In the genomic region with DNA sequence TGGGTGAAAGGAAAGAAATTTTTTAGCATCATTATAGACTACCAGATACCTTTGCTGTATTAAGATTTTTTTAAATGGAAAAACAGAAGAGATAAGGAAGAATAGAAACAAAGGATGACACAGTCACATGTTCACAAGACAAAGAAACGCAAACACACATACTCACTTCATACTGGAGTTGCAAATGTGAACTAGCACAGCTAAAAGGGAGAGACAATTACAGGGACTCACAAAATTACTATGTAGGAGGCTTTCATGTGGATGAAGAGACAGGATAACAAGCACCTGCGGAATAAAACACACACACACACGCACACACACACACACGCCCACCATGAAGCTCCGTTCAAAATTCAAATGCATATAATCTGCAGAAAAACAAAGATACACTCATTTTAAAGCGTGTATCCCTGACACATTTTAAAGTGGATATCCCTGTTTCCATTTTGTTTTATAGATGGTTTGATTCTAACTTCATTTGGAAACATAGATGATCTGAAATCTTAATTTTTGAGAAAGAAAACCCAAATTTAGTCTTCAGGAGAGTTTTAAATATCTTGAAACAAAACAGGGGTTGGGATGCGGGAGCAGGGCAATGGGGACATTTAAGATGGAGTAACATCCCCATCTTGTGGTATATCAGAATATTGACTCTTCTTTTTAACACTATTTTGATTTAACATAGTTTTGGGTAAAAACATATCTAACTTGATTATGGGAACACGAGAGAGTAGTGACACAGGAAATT, we compare ENCODE assay signal across 8 cellular contexts. TPM values are rescaled to one million over a fixed set of nuclear protein-coding genes. Genes with fewer than 3 reads are reported as not detected.
A peak's percentile ranks its signal among the peaks of the same experiment; 100 is the strongest.
DNase-seq lines count a peak whose midpoint lies in the region; ATAC-seq, FAIRE-seq and TF ChIP-seq lines count a peak whose summit lies in the region.

No MANE protein-coding gene starts in this region.

- TF ChIP-seq CTCF in natural killer cell (IDR thresholded peaks at IDR 0.05) = peak; percentile 62
- TF ChIP-seq CTCF in OCI-LY1 (IDR thresholded peaks at IDR 0.05; ENCODE audit: low read length) = peak; percentile 71
- TF ChIP-seq CTCF in H1 (IDR thresholded peaks at IDR 0.05; ENCODE audit: control extremely low read depth in 1 of 3, insufficient read depth in 1 of 3, low read depth in 1 of 3, low read length in 3 of 3) = peak in 2 of 3 experiments; percentile 25 to 38; a peak in 2 of 4 replicates

- H3K56ac ChIP-seq in H1 (replicated peaks; ENCODE audit: insufficient read length, low read depth, low read length) = no peak overlapping the region

- DNase-seq in natural killer cell (no peak), H1 (ENCODE audit: low read depth in 1 of 2, low spot score in 2 of 2) (no peak), memory B cell (ENCODE audit: low spot score in 2 of 2) (peak in 1 of 2 donors; percentile 22)
- no peak for DNase-seq in natural killer cell treated with Interleukin-12 subunit alpha and Interleukin-12 subunit beta and Interleukin-15 and Interleukin-18, amount 100 ng/mL, for 72 hours (ENCODE audit: low spot score)

- no peak overlapping the region; the same call in 1 of the 2 replicates for H4K8ac ChIP-seq in H1 (ENCODE audit: extremely low read depth, insufficient read depth, low read length)

- CTCF ChIA-PET in H1 (lab: Charles Lee; ENCODE audit: partially characterized antibody) = interaction anchor here (0.5 to 3.1 kb wide), 17 partner anchors 9 to 1494 kb away, joined by 3 to 25 read pairs (median 4); no protein-coding TSS in a partner anchor

- ATAC-seq in natural killer cell (peak in 2 of 3 donors; percentile 62 to 65), HG03565 (IDR thresholded peaks at IDR 0.05; ENCODE audit: unreplicated experiment) (peak; percentile 64), memory B cell (ENCODE audit: low read depth) (peak; percentile 57), HG03196 (IDR thresholded peaks at IDR 0.05; ENCODE audit: unreplicated experiment) (no peak), GM21528 (IDR thresholded peaks at IDR 0.05; ENCODE audit: low FRiP score, unreplicated experiment) (no peak)
- ATAC-seq in natural killer cell treated with Interleukin-12 subunit alpha and Interleukin-12 subunit beta and Interleukin-15 and Interleukin-18, amount 100 ng/mL, for 72 hours = no peak

- H3K4me1 Mint-ChIP-seq in natural killer cell = no peaks in the 10 kb centered on the region
- H3K4me1 Mint-ChIP-seq in natural killer cell treated with Interleukin-12 subunit alpha and Interleukin-12 subunit beta and Interleukin-15 and Interleukin-18, amount 100 ng/mL, for 72 hours (ENCODE audit: low read depth in 2 of 2) = no peaks in the 10 kb centered on the region
- H3K4me1 Mint-ChIP-seq in memory B cell = no peaks in the 10 kb centered on the region

- no peak overlapping the region for H2BK12ac ChIP-seq in H1 (ENCODE audit: low read depth, low read length)

- no peaks in the 10 kb centered on the region for H3K9me3 ChIP-seq in OCI-LY1 (ENCODE audit: low read length)
- H3K9me3 ChIP-seq in H1 (ENCODE audit: insufficient read depth in 2 of 2, low read depth in 1 of 2, low read length in 1 of 2) = no peaks in the 10 kb centered on the region

- peaks cover 9% of the 10 kb centered on the region for H3K4me1 ChIP-seq in OCI-LY1 (ENCODE audit: insufficient read depth, low read length, severe bottlenecking)
- peaks cover 0 to 2% (median 0%) of the 10 kb centered on the region in 4 experiments; a peak in 2 of 7 replicates for H3K4me1 ChIP-seq in H1 (replicated peaks in 1 of 4; ENCODE audit: control insufficient read depth in 3 of 4, insufficient read depth in 4 of 4, low read length in 3 of 4)

- no peak overlapping the region for H3K9ac ChIP-seq in OCI-LY1 (ENCODE audit: low read length)
- H3K9ac ChIP-seq in H1 (replicated peaks in 1 of 4; ENCODE audit: extremely low read depth in 1 of 4, low read depth in 3 of 4, low read length in 3 of 4) = peak overlapping the region in 2 of 4 experiments; percentile 5 to 14; a peak in 2 of 7 replicates

- H2BK15ac ChIP-seq in H1 (ENCODE audit: low read length) = no peak overlapping the region

- H3K4me2 ChIP-seq in OCI-LY1 (ENCODE audit: low read length) (no peak overlapping the region), H1 (ENCODE audit: insufficient read depth in 1 of 2, low read depth in 2 of 2, low read length in 2 of 2) (peak overlapping the region; percentile 21 to 41; a peak in 2 of 4 replicates)

- H4K20me1 ChIP-seq in OCI-LY1 (ENCODE audit: insufficient read depth, low read length) = no peaks in the 10 kb centered on the region
- H4K20me1 ChIP-seq in H1 (replicated peaks in 1 of 2; ENCODE audit: control insufficient read depth in 1 of 2, insufficient read depth in 2 of 2, low read length in 2 of 2) = no peaks in the 10 kb centered on the region

- H4K91ac ChIP-seq in H1 (replicated peaks; ENCODE audit: insufficient read length, low read length) = no peak overlapping the region

- no peaks in the 10 kb centered on the region for H3F3A ChIP-seq in OCI-LY1 (ENCODE audit: insufficient read depth, low read length)

- intact Hi-C loops in natural killer cell (cut with micrococcal nuclease) = loop anchor here (2.0 to 5.0 kb wide), 4 partner anchors 590 to 1904 kb away; no protein-coding TSS in a partner anchor

- H2BK20ac ChIP-seq in H1 (ENCODE audit: low read length) = no peak overlapping the region

- H2BK120ac ChIP-seq in H1 (replicated peaks; ENCODE audit: low read depth, low read length) = no peak overlapping the region

- H3K9me2 ChIP-seq in OCI-LY1 (ENCODE audit: low read depth, low read length) = no peaks in the 10 kb centered on the region

- H2AFZ ChIP-seq in OCI-LY1 (ENCODE audit: low read length) (no peak overlapping the region), H1 (ENCODE audit: low read length) (peak overlapping the region; percentile 94; the same call in 1 of the 2 replicates)

- TF ChIP-seq POLR2A in H1 (IDR thresholded peaks at IDR 0.05; ENCODE audit: control extremely low read depth in 1 of 2, low read depth in 2 of 2, low read length in 2 of 2) = no peak

- 38% methylated on average over 8 of the region's 8 CpGs; no CpG with 5 or more reads in 1 of the 2 experiments for WGBS in H1 (ENCODE audit: extremely low coverage in 1 of 2, insufficient coverage in 1 of 2, insufficient read length in 1 of 2, insufficient replicate concordance in 2 of 2, low coverage in 1 of 2, low lambda C conversion rate in 2 of 2, missing lambda C conversion rate in 1 of 2), 2 experiments

- no peak overlapping the region for H3K27ac ChIP-seq in OCI-LY1 (ENCODE audit: low read depth, low read length, poor library complexity, severe bottlenecking)
- H3K27ac ChIP-seq in H1 (ENCODE audit: low read depth, low read length) = no peak overlapping the region

- TF ChIP-seq EP300 in H1 (IDR thresholded peaks at IDR 0.05; ENCODE audit: borderline replicate concordance in 1 of 2, low read depth in 2 of 2, low read length in 2 of 2) = no peak

- H3K9me3 Mint-ChIP-seq in natural killer cell (no peaks in the 10 kb centered on the region), memory B cell (no peaks in the 10 kb centered on the region)
- no peaks in the 10 kb centered on the region for H3K9me3 Mint-ChIP-seq in natural killer cell treated with Interleukin-12 subunit alpha and Interleukin-12 subunit beta and Interleukin-15 and Interleukin-18, amount 100 ng/mL, for 72 hours

- H2BK5ac ChIP-seq in H1 (ENCODE audit: low read depth, low read length) = no peak overlapping the region

- H3K27ac Mint-ChIP-seq in natural killer cell = no peak overlapping the region
- no peak overlapping the region for H3K27ac Mint-ChIP-seq in natural killer cell treated with Interleukin-12 subunit alpha and Interleukin-12 subunit beta and Interleukin-15 and Interleukin-18, amount 100 ng/mL, for 72 hours
- H3K27ac Mint-ChIP-seq in memory B cell = no peak overlapping the region

- no peak overlapping the region for H4K5ac ChIP-seq in H1 (ENCODE audit: insufficient read length, low read depth, low read length)

- H3K18ac ChIP-seq in H1 (ENCODE audit: extremely low read depth, low read length) = no peak overlapping the region

- peak; percentile 90 for FAIRE-seq in H1 (lab: Jason Lieb, UNC)

- H3K14ac ChIP-seq in H1 (ENCODE audit: insufficient read length) = no peak overlapping the region

- no peaks in the 10 kb centered on the region for H3K27me3 ChIP-seq in OCI-LY1 (ENCODE audit: insufficient read depth, low read length)
- H3K27me3 ChIP-seq in H1 (replicated peaks in 1 of 4; ENCODE audit: control insufficient read depth in 3 of 4, extremely low read depth in 1 of 4, insufficient read depth in 3 of 4, low read length in 3 of 4) = no peaks in the 10 kb centered on the region

- H3K36me3 ChIP-seq in OCI-LY1 (ENCODE audit: insufficient read depth, low read length) = no peaks in the 10 kb centered on the region
- H3K36me3 ChIP-seq in H1 (ENCODE audit: control insufficient read depth in 2 of 4, insufficient read depth in 4 of 4, low read length in 3 of 4) = no peaks in the 10 kb centered on the region

- H3K27me3 Mint-ChIP-seq in natural killer cell (ENCODE audit: low read depth in 2 of 2) = peaks cover 28 to 70% of the 10 kb centered on the region in 2 donors
- H3K27me3 Mint-ChIP-seq in natural killer cell treated with Interleukin-12 subunit alpha and Interleukin-12 subunit beta and Interleukin-15 and Interleukin-18, amount 100 ng/mL, for 72 hours = peaks cover 36 to 42% of the 10 kb centered on the region in 2 donors
- peaks cover 5% of the 10 kb centered on the region for H3K27me3 Mint-ChIP-seq in memory B cell

- H3K79me1 ChIP-seq in H1 (ENCODE audit: low read depth, low read length) = no peaks in the 10 kb centered on the region

- H3K36me3 Mint-ChIP-seq in natural killer cell = no peaks in the 10 kb centered on the region
- no peaks in the 10 kb centered on the region for H3K36me3 Mint-ChIP-seq in natural killer cell treated with Interleukin-12 subunit alpha and Interleukin-12 subunit beta and Interleukin-15 and Interleukin-18, amount 100 ng/mL, for 72 hours
- no peaks in the 10 kb centered on the region for H3K36me3 Mint-ChIP-seq in memory B cell

- H3K4me3 ChIP-seq in OCI-LY1 (ENCODE audit: low read depth, low read length, poor library complexity, severe bottlenecking) (no peak overlapping the region), H1 (ENCODE audit: extremely low read depth in 1 of 4, insufficient read depth in 2 of 4, low read depth in 3 of 4, low read length in 4 of 4) (peak overlapping the region in 1 of 4 experiments; percentile 37; a peak in 1 of 8 replicates)

- H3K23ac ChIP-seq in H1 (ENCODE audit: insufficient read length) = no peak overlapping the region

- POLR2A ChIA-PET in H1 (lab: Charles Lee; ENCODE audit: partially characterized antibody) = no interaction called here

- no peak overlapping the region for H3K4me3 Mint-ChIP-seq in natural killer cell
- no peak overlapping the region for H3K4me3 Mint-ChIP-seq in natural killer cell treated with Interleukin-12 subunit alpha and Interleukin-12 subunit beta and Interleukin-15 and Interleukin-18, amount 100 ng/mL, for 72 hours
- no peak overlapping the region for H3K4me3 Mint-ChIP-seq in memory B cell

- H3K4ac ChIP-seq in H1 (replicated peaks; ENCODE audit: insufficient read length, low read depth, low read length) = no peak overlapping the region

- no peaks in the 10 kb centered on the region for H3K79me2 ChIP-seq in OCI-LY1 (ENCODE audit: insufficient read depth, low read length)
- no peaks in the 10 kb centered on the region for H3K79me2 ChIP-seq in H1 (ENCODE audit: control insufficient read depth in 1 of 2, insufficient read depth in 2 of 2, low read length in 2 of 2)

- no peak overlapping the region for H2AK5ac ChIP-seq in H1 (ENCODE audit: low read depth, low read length)

- H3K23me2 ChIP-seq in H1 (ENCODE audit: low read depth, low read length) = no peaks in the 10 kb centered on the region

- peak; percentile 86 for TF ChIP-seq RAD21 in H1 (IDR thresholded peaks at IDR 0.05 in 1 of 2, conservative IDR thresholded peaks at IDR 0.05 in 1 of 2; ENCODE audit: low read depth in 2 of 2, low read length in 2 of 2)

RNA-seq across cellular contexts. Expression of a gene that starts 36.7 kb away (rescaled TPM):
- 1 to 10 TPM; 4.5 to 6.1 (median 5.5) TPM for total RNA-seq in natural killer cell
- total RNA-seq in natural killer cell treated with Interleukin-12 subunit alpha and Interleukin-12 subunit beta and Interleukin-15 and Interleukin-18, amount 100 ng/mL, for 72 hours = 1 to 10 TPM; 8.8 to 9.4 TPM
- 4.9 and 5.4 TPM in 2 replicates for total RNA-seq in H1 (2021; fragmentation: NEBNext Ultra II Directional; extraction: Animal tissue kit (Norgen Biotek cat#: 25700))
- 0.71 and 1.4 TPM in 2 replicates for polyA plus RNA-seq in H1 (2011; rRNA removed)
- 3.1 TPM for polyA plus RNA-seq in H1 (2011; cell fraction: cytosol; rRNA removed)
- polyA plus RNA-seq in H1 (2011; cell fraction: nucleus; rRNA removed) = 0.66 TPM
- polyA plus RNA-seq in H1 (2012, experiment 1 of 2) = 2.9 to 6.1 TPM (median 3.6 TPM) in 4 replicates
- 0.43 TPM for polyA plus RNA-seq in H1 (2012, experiment 2 of 2)
- polyA plus RNA-seq in H1 (2013, experiment 1 of 2) = 4.5 TPM
- polyA plus RNA-seq in H1 (2013, experiment 2 of 2) = 4.0 TPM
- polyA minus RNA-seq in H1 (2011; rRNA and poly(A)+ RNA removed) = 1.3 and 1.7 TPM in 2 replicates
- polyA minus RNA-seq in H1 (2011; cell fraction: cytosol; rRNA and poly(A)+ RNA removed) = 1.5 TPM
- polyA minus RNA-seq in H1 (2011; cell fraction: nucleus; rRNA and poly(A)+ RNA removed) = 3.1 TPM

RNA-seq across cellular contexts. Expression of a gene that starts 36.8 kb away (rescaled TPM):
- total RNA-seq in natural killer cell = 10 to 100 TPM; 36.2 to 42.1 (median 38.0) TPM
- total RNA-seq in natural killer cell treated with Interleukin-12 subunit alpha and Interleukin-12 subunit beta and Interleukin-15 and Interleukin-18, amount 100 ng/mL, for 72 hours = 10 to 100 TPM; 29.1 to 51.7 TPM
- 15.2 and 17.0 TPM in 2 replicates for total RNA-seq in H1 (2021; fragmentation: NEBNext Ultra II Directional; extraction: Animal tissue kit (Norgen Biotek cat#: 25700))
- polyA plus RNA-seq in H1 (2011; rRNA removed) = 3.5 and 6.0 TPM in 2 replicates
- 9.3 TPM for polyA plus RNA-seq in H1 (2011; cell fraction: cytosol; rRNA removed)
- polyA plus RNA-seq in H1 (2011; cell fraction: nucleus; rRNA removed) = 7.4 TPM
- 6.4 to 19.0 TPM (median 7.6 TPM) in 4 replicates for polyA plus RNA-seq in H1 (2012, experiment 1 of 2)
- 1.2 TPM for polyA plus RNA-seq in H1 (2012, experiment 2 of 2)
- 22.0 TPM for polyA plus RNA-seq in H1 (2013, experiment 1 of 2)
- polyA plus RNA-seq in H1 (2013, experiment 2 of 2) = 21.7 TPM
- polyA minus RNA-seq in H1 (2011; rRNA and poly(A)+ RNA removed) = 5.3 and 6.2 TPM in 2 replicates
- 5.0 TPM for polyA minus RNA-seq in H1 (2011; cell fraction: cytosol; rRNA and poly(A)+ RNA removed)
- polyA minus RNA-seq in H1 (2011; cell fraction: nucleus; rRNA and poly(A)+ RNA removed) = 23.7 TPM

Comparison
In these comparisons a context has a peak if more than half of its experiments do, and no peak if none do; other contexts are left out.
1. ATAC-seq: peak in natural killer cell (2 of 3), HG03565 (single experiment) and memory B cell (single experiment); none in natural killer cell treated with Interleukin-12 subunit alpha and Interleukin-12 subunit beta and Interleukin-15 and Interleukin-18, amount 100 ng/mL, for 72 hours (0 of 2), HG03196 (single experiment) and GM21528 (single experiment).
2. Peak in every context shown above with its lines, with median percentiles within 50 percentile points of each other: CTCF ChIP-seq.